In genomic region chr11:6319001-6319878, GRCh38 we compare ENCODE assay signal across 8 cellular contexts. TPM values are rescaled to one million over a fixed set of nuclear protein-coding genes. Genes with fewer than 3 reads are reported as not detected.
DNase-seq lines count a peak whose midpoint lies in the region; FAIRE-seq and TF ChIP-seq lines count a peak whose summit lies in the region.

No MANE protein-coding gene starts in this region.

- no peaks in the 10 kb centered on the region for H3K79me2 ChIP-seq in H1 (ENCODE audit: control insufficient read depth in 1 of 2, insufficient read depth in 2 of 2, low read length in 2 of 2)

- peak overlapping the region; percentile 97 for H4K91ac ChIP-seq in H1 (replicated peaks; ENCODE audit: insufficient read length, low read length)

- POLR2A ChIA-PET in AG04450 (lab: Yijun Ruan, JAX): interaction anchor here (0.6 to 2.0 kb wide), 15 partner anchors 9 to 630 kb away, joined by 3 to 12 read pairs (median 4); partner anchors contain the start of genes APBB1, ARFIP2, FHIP1B and SMPD1
- POLR2A ChIA-PET in H1 (lab: Charles Lee; ENCODE audit: partially characterized antibody): interaction anchor here (0.6 to 1.8 kb wide), 11 partner anchors 14 to 364 kb away, joined by 3 to 7 read pairs (median 4); partner anchors contain the start of gene MRPL17

- TF ChIP-seq CTCF in AG04450 (IDR thresholded peaks at IDR 0.05; ENCODE audit: low read depth, low read length) (0 out of 2 replicates have a peak, but pooled peaks have one; percentile 0), H1 (IDR thresholded peaks at IDR 0.05; ENCODE audit: control extremely low read depth in 1 of 3, insufficient read depth in 1 of 3, low read depth in 1 of 3, low read length in 3 of 3) (no peak)

- peaks cover 19% of the 10 kb centered on the region for H3K23me2 ChIP-seq in H1 (ENCODE audit: low read depth, low read length)

- no peaks in the 10 kb centered on the region for H3K36me3 ChIP-seq in HUES64 (ENCODE audit: insufficient read depth, low read length)
- H3K36me3 ChIP-seq in H1 (ENCODE audit: control insufficient read depth in 2 of 4, insufficient read depth in 4 of 4, low read length in 3 of 4): no peaks in the 10 kb centered on the region
- no peaks in the 10 kb centered on the region for H3K36me3 ChIP-seq in mucosa of rectum (ENCODE audit: control insufficient read depth in 2 of 2, insufficient read depth in 2 of 2, low read length in 2 of 2)

- no peaks in the 10 kb centered on the region; the same call in 1 of the 2 replicates for H3K9me3 ChIP-seq in AG04450 (ENCODE audit: control insufficient read depth, insufficient read depth, low read length)
- H3K9me3 ChIP-seq in HUES64 (ENCODE audit: insufficient read depth, low read depth, low read length): no peaks in the 10 kb centered on the region
- no peaks in the 10 kb centered on the region for H3K9me3 ChIP-seq in H1 (ENCODE audit: insufficient read depth in 2 of 2, low read depth in 1 of 2, low read length in 1 of 2)
- no peaks in the 10 kb centered on the region for H3K9me3 ChIP-seq in mucosa of rectum (ENCODE audit: control insufficient read depth in 2 of 2, low read length in 2 of 2)

- H2AK5ac ChIP-seq in H1 (ENCODE audit: low read depth, low read length): no peak overlapping the region

- H3K4me3 ChIP-seq in AG04450 (ENCODE audit: low read depth, low read length): peak overlapping the region; percentile 78
- peak overlapping the region; percentile 73 for H3K4me3 ChIP-seq in HUES64 (ENCODE audit: low read length)
- H3K4me3 ChIP-seq in H1 (ENCODE audit: extremely low read depth in 1 of 4, insufficient read depth in 2 of 4, low read depth in 3 of 4, low read length in 4 of 4): peak overlapping the region; percentile 60 to 77 (median 62)
- H3K4me3 ChIP-seq in mucosa of rectum (ENCODE audit: low read length in 2 of 2): peak overlapping the region; percentile 72

- H4K5ac ChIP-seq in H1 (ENCODE audit: insufficient read length, low read depth, low read length): no peak overlapping the region

- peak overlapping the region; percentile 91 for H2BK12ac ChIP-seq in H1 (ENCODE audit: low read depth, low read length)

- peak overlapping the region; percentile 81 for H3K4ac ChIP-seq in H1 (replicated peaks; ENCODE audit: insufficient read length, low read depth, low read length)

- H3K56ac ChIP-seq in H1 (replicated peaks; ENCODE audit: insufficient read length, low read depth, low read length): peak overlapping the region; percentile 64

- H3K14ac ChIP-seq in H1 (ENCODE audit: insufficient read length): peak overlapping the region; percentile 12

- CTCF ChIA-PET in AG04450 (lab: Charles Lee) (interaction anchor here (1.3 to 11.6 kb wide), 4 partner anchors 12 to 68 kb away, joined by 4 to 137 read pairs (median 109); no protein-coding TSS in a partner anchor), H1 (lab: Charles Lee; ENCODE audit: partially characterized antibody) (interaction anchor here (0.6 to 12.8 kb wide), 16 partner anchors 8 to 487 kb away, joined by 3 to 145 read pairs (median 7); partner anchors contain the start of gene CCKBR)

- H2BK5ac ChIP-seq in H1 (ENCODE audit: low read depth, low read length): peak overlapping the region; percentile 93; the same call in 1 of the 2 replicates

- H3K4me2 ChIP-seq in H1 (ENCODE audit: insufficient read depth in 1 of 2, low read depth in 2 of 2, low read length in 2 of 2): peak overlapping the region; percentile 85 to 98

- H3K27me3 ChIP-seq in AG04450 (ENCODE audit: control insufficient read depth, insufficient read depth, low read length) (no peaks in the 10 kb centered on the region), HUES64 (ENCODE audit: insufficient read depth, low read length) (no peaks in the 10 kb centered on the region; the same call in 1 of the 2 replicates), H1 (replicated peaks in 1 of 4; ENCODE audit: control insufficient read depth in 3 of 4, extremely low read depth in 1 of 4, insufficient read depth in 3 of 4, low read length in 3 of 4) (peaks cover 0 to 3% (median 1%) of the 10 kb centered on the region in 4 experiments; a peak in 1 of 7 replicates), mucosa of rectum (ENCODE audit: control insufficient read depth in 2 of 2, insufficient read depth in 2 of 2, low read length in 2 of 2) (no peaks in the 10 kb centered on the region)

- H3K23ac ChIP-seq in H1 (ENCODE audit: insufficient read length): no peak overlapping the region

- 0 out of 2 replicates have a peak overlapping the region, but pooled peaks have one; percentile 36 for H2AFZ ChIP-seq in H1 (ENCODE audit: low read length)

- H2BK20ac ChIP-seq in H1 (ENCODE audit: low read length): peak overlapping the region; percentile 61; the same call in 1 of the 2 replicates

- H2BK15ac ChIP-seq in H1 (ENCODE audit: low read length): peak overlapping the region; percentile 88; the same call in 1 of the 2 replicates

- H3K27ac ChIP-seq in AG04450 (ENCODE audit: low read depth, low read length) (peak overlapping the region; percentile 100), HUES64 (ENCODE audit: low read depth, low read length) (peak overlapping the region; percentile 88), H1 (ENCODE audit: low read depth, low read length) (peak overlapping the region; percentile 72), mucosa of rectum (ENCODE audit: low read depth in 2 of 2, low read length in 2 of 2) (peak overlapping the region; percentile 89 to 93)

- peak overlapping the region; percentile 92 for H4K8ac ChIP-seq in H1 (ENCODE audit: extremely low read depth, insufficient read depth, low read length)

- H3K9ac ChIP-seq in HUES64 (ENCODE audit: low read depth, low read length) (peak overlapping the region; percentile 86), H1 (replicated peaks in 1 of 4; ENCODE audit: extremely low read depth in 1 of 4, low read depth in 3 of 4, low read length in 3 of 4) (peak overlapping the region; percentile 60 to 82 (median 71)), mucosa of rectum (ENCODE audit: low read depth in 1 of 2, low read length in 2 of 2) (peak overlapping the region; percentile 65)

- H4K20me1 ChIP-seq in H1 (replicated peaks in 1 of 2; ENCODE audit: control insufficient read depth in 1 of 2, insufficient read depth in 2 of 2, low read length in 2 of 2): no peaks in the 10 kb centered on the region

- FAIRE-seq in H1 (lab: Jason Lieb, UNC): no peak

- H3K4me1 ChIP-seq in HUES64 (ENCODE audit: insufficient read depth, low read length) (peaks cover 41% of the 10 kb centered on the region), H1 (replicated peaks in 1 of 4; ENCODE audit: control insufficient read depth in 3 of 4, insufficient read depth in 4 of 4, low read length in 3 of 4) (peaks cover 5 to 33% (median 28%) of the 10 kb centered on the region in 4 experiments), mucosa of rectum (ENCODE audit: control insufficient read depth in 2 of 2, insufficient read depth in 2 of 2, low read length in 2 of 2) (peaks cover 10 to 15% of the 10 kb centered on the region in 2 donors)

- TF ChIP-seq EP300 in H1 (IDR thresholded peaks at IDR 0.05; ENCODE audit: borderline replicate concordance in 1 of 2, low read depth in 2 of 2, low read length in 2 of 2): no peak

- H3K79me1 ChIP-seq in H1 (ENCODE audit: low read depth, low read length): no peaks in the 10 kb centered on the region

- peak overlapping the region; percentile 96 for H3K18ac ChIP-seq in H1 (ENCODE audit: extremely low read depth, low read length)

- DNase-seq in AG04450 (ENCODE audit: low read depth, low spot score) (no peak), H1 (ENCODE audit: low read depth in 1 of 2, low spot score in 2 of 2) (peak in 1 of 2 experiments; percentile 73), nucleus accumbens (lab: John Stamatoyannopoulos, UW) (no peak), NCI-H2227 treated with DMSO at 0.1 percent for 48 hours (lab: John Stamatoyannopoulos, UW) (no peak), NCI-H1417 treated with DMSO at 0.1 percent for 48 hours (lab: John Stamatoyannopoulos, UW) (no peak), SHP77 treated with DMSO at 0.1 percent for 48 hours (lab: John Stamatoyannopoulos, UW) (no peak)

- WGBS in HUES64: 4% methylated on average over 46 of the region's 47 CpGs
- 5% methylated on average over 46 of the region's 47 CpGs; no CpG with 5 or more reads in 1 of the 2 experiments for WGBS in H1 (ENCODE audit: extremely low coverage in 1 of 2, insufficient coverage in 1 of 2, insufficient read length in 1 of 2, insufficient replicate concordance in 2 of 2, low coverage in 1 of 2, low lambda C conversion rate in 2 of 2, missing lambda C conversion rate in 1 of 2), 2 experiments

- peak; percentile 54 to 80 for TF ChIP-seq POLR2A in H1 (IDR thresholded peaks at IDR 0.05; ENCODE audit: control extremely low read depth in 1 of 2, low read depth in 2 of 2, low read length in 2 of 2)

- TF ChIP-seq RAD21 in H1 (IDR thresholded peaks at IDR 0.05 in 1 of 2, conservative IDR thresholded peaks at IDR 0.05 in 1 of 2; ENCODE audit: low read depth in 2 of 2, low read length in 2 of 2): no peak

- H2BK120ac ChIP-seq in H1 (replicated peaks; ENCODE audit: low read depth, low read length): no peak overlapping the region

RNA-seq across cellular contexts. Expression of gene CAVIN3, which starts 1.1 kb away (rescaled TPM):
- polyA plus RNA-seq in AG04450 (2011; rRNA removed) (37.8 and 53.1 TPM in 2 replicates), H1 (2011; rRNA removed) (26.4 and 27.6 TPM in 2 replicates)
- polyA minus RNA-seq in AG04450 (2011; rRNA and poly(A)+ RNA removed): 10.3 and 15.4 TPM in 2 replicates
- polyA plus RNA-seq in HUES64 (2013, experiment 1 of 2): 20.0 TPM
- polyA plus RNA-seq in HUES64 (2013, experiment 2 of 2): 17.8 TPM
- total RNA-seq in H1 (2021; fragmentation: NEBNext Ultra II Directional; extraction: Animal tissue kit (Norgen Biotek cat#: 25700)): 17.7 and 20.4 TPM in 2 replicates
- polyA plus RNA-seq in H1 (2011; cell fraction: cytosol; rRNA removed): 32.4 TPM
- polyA plus RNA-seq in H1 (2011; cell fraction: nucleus; rRNA removed): 21.2 TPM
- polyA plus RNA-seq in H1 (2012, experiment 1 of 2): 14.5 to 21.3 TPM (median 18.9 TPM) in 4 replicates
- polyA plus RNA-seq in H1 (2012, experiment 2 of 2): 22.2 TPM
- polyA plus RNA-seq in H1 (2013, experiment 1 of 2): 10.8 TPM
- polyA plus RNA-seq in H1 (2013, experiment 2 of 2): 10.4 TPM
- 1.5 and 2.9 TPM in 2 replicates for polyA minus RNA-seq in H1 (2011; rRNA and poly(A)+ RNA removed)
- 4.3 TPM for polyA minus RNA-seq in H1 (2011; cell fraction: cytosol; rRNA and poly(A)+ RNA removed)
- polyA minus RNA-seq in H1 (2011; cell fraction: nucleus; rRNA and poly(A)+ RNA removed): 18.5 TPM

RNA-seq across cellular contexts. Expression of gene CCKBR, which starts 59.6 kb away (rescaled TPM):
- polyA plus RNA-seq in AG04450 (2011; rRNA removed) (not detected in 2 replicates), H1 (2011; rRNA removed) (9.1 and 9.8 TPM in 2 replicates)
- not detected in 2 replicates for polyA minus RNA-seq in AG04450 (2011; rRNA and poly(A)+ RNA removed)
- 14.2 TPM for polyA plus RNA-seq in HUES64 (2013, experiment 1 of 2)
- polyA plus RNA-seq in HUES64 (2013, experiment 2 of 2): 11.9 TPM
- total RNA-seq in H1 (2021; fragmentation: NEBNext Ultra II Directional; extraction: Animal tissue kit (Norgen Biotek cat#: 25700)): 4.6 and 5.7 TPM in 2 replicates
- polyA plus RNA-seq in H1 (2011; cell fraction: cytosol; rRNA removed): 4.5 TPM
- 7.1 TPM for polyA plus RNA-seq in H1 (2011; cell fraction: nucleus; rRNA removed)
- 4.8 to 8.0 TPM (median 6.8 TPM) in 4 replicates for polyA plus RNA-seq in H1 (2012, experiment 1 of 2)
- 6.3 TPM for polyA plus RNA-seq in H1 (2012, experiment 2 of 2)
- 4.1 TPM for polyA plus RNA-seq in H1 (2013, experiment 1 of 2)
- polyA plus RNA-seq in H1 (2013, experiment 2 of 2): 4.1 TPM
- 8.0 and 9.4 TPM in 2 replicates for polyA minus RNA-seq in H1 (2011; rRNA and poly(A)+ RNA removed)
- 2.7 TPM for polyA minus RNA-seq in H1 (2011; cell fraction: cytosol; rRNA and poly(A)+ RNA removed)
- polyA minus RNA-seq in H1 (2011; cell fraction: nucleus; rRNA and poly(A)+ RNA removed): 3.1 TPM
